ENCODE assay signal across 10 cellular contexts in genomic region chr7:102978280-102978679, GRCh38.
DNase-seq lines count a peak whose midpoint lies in the region; ATAC-seq, FAIRE-seq and TF ChIP-seq lines count a peak whose summit lies in the region.
"Had no signal": no experiment of that assay in that cellular context is flagged by ENCODE, and none has a peak within 500 bp of the region (broad histone marks: within the 10 kb centered on the region; RNA-seq: fewer than 3 reads in every experiment).

No MANE protein-coding gene starts in this region.

- H3K4me1 Mint-ChIP-seq in immature natural killer cell = no peaks in the 10 kb centered on the region

- peaks cover 1 to 4% (median 2%) of the 10 kb centered on the region in 3 donors for H3K27me3 Mint-ChIP-seq in immature natural killer cell (ENCODE audit: low read depth in 3 of 3)

- H3K36me3 Mint-ChIP-seq in immature natural killer cell = no peaks in the 10 kb centered on the region

- H3K27ac Mint-ChIP-seq in immature natural killer cell = no peak overlapping the region

- H3K9me3 Mint-ChIP-seq in immature natural killer cell = no peaks in the 10 kb centered on the region

- no peak for ATAC-seq in HG03521 (IDR thresholded peaks at IDR 0.05; ENCODE audit: unreplicated experiment)

- FAIRE-seq in GM12891 (lab: Jason Lieb, UNC) = no peak

- H3K4me3 Mint-ChIP-seq in immature natural killer cell = no peak overlapping the region

- H3K4me3 ChIP-seq in NB4 (ENCODE audit: low read depth, low read length) = no peak overlapping the region
- H3K4me3 ChIP-seq in choroid plexus epithelial cell (ENCODE audit: low read depth, low read length) = no peak overlapping the region
- H3K4me3 ChIP-seq: dorsolateral prefrontal cortex had no signal

- TF ChIP-seq POLR2A in NB4 (IDR thresholded peaks at IDR 0.05; ENCODE audit: extremely low read depth, insufficient read length) (no peak), GM12891 (IDR thresholded peaks at IDR 0.05; ENCODE audit: low read depth, low read length) (no peak)

- no peak for TF ChIP-seq CTCF in NB4 (IDR thresholded peaks at IDR 0.05; ENCODE audit: low read depth, low read length)
- no peak for TF ChIP-seq CTCF in choroid plexus epithelial cell (conservative IDR thresholded peaks at IDR 0.05; ENCODE audit: low read depth, low read length)

- DNase-seq in EL (peak; percentile 83), NB4 (ENCODE audit: low read depth) (peak; percentile 78), choroid plexus epithelial cell (ENCODE audit: low read depth) (peak; percentile 85), mucosa of gallbladder (ENCODE audit: low spot score) (peak; percentile 74), immature natural killer cell (no peak), DMS 273 treated with DMSO at 0.1 percent for 48 hours (lab: John Stamatoyannopoulos, UW) (no peak), GM12891 (ENCODE audit: insufficient read length, low spot score) (no peak)
- DNase-seq: dorsolateral prefrontal cortex, NCI-H345 had no signal

TF ChIP-seq in GM12891, 5 proteins besides CTCF, POLR2A, EP300 and RAD21:
- TF ChIP-seq POU2F2 (IDR thresholded peaks at IDR 0.05; ENCODE audit: low read depth, low read length) (no peak), SPI1 (IDR thresholded peaks at IDR 0.05; ENCODE audit: low read depth, low read length) (no peak), POLR2AphosphoS5 (IDR thresholded peaks at IDR 0.05; ENCODE audit: low read depth, low read length) (no peak), TAF1 (IDR thresholded peaks at IDR 0.05; ENCODE audit: low read depth, low read length) (no peak), PAX5 (IDR thresholded peaks at IDR 0.05; ENCODE audit: insufficient read depth, low read length, severe bottlenecking) (no peak)

Comparison
In these comparisons a context has a peak if more than half of its experiments do, and no peak if none do; other contexts are left out.
1. DNase-seq: peak in EL (single experiment), NB4 (single experiment), choroid plexus epithelial cell (single experiment) and mucosa of gallbladder (single experiment); none in immature natural killer cell (0 of 3), DMS 273 treated with DMSO at 0.1 percent for 48 hours (single experiment) and GM12891 (single experiment).